Comparison of ENCODE assay signal across 8 cellular contexts in the genomic region with DNA sequence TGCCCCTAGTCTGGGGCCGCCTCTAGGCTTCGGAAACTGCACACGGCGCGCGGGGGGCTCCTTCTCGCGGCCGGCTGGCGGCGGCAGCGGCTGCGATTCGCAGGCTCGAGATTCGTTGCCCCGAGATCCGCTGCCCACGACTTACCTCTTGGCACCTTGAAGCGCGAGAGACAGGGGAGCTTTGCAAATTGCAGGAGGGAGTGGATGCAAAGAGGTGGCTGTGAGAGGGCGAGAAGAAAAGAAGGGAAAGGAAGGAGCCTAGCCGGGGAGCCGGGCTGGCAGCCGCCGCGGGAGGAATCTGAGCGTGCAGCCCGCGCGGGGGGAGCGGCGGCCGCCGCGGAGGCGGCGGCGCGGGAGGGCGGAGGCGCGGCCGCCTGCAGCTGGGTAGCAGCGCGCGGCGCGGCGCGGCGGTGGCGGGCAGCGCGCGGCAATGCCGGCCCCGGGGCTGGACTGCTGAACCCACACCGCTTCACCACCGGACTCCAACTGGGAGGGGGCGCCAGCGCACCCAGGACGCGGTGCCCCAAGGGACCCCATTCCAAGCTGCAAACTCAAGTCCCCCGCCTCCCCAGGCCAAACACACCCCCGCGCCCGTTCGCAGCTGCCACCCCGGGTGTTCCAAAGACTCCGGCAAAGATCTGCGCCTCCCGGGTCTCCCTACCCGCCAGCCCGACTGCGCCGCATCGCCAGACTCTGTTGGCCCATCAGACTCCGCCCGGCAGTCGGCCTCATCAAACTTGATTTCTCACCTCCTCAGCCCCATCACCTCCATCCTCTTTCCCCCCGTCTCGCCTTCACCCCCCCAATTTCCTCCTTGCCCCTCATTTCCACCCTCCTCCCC. TPM values are rescaled to one million over a fixed set of nuclear protein-coding genes. Genes with fewer than 3 reads are reported as not detected.
DNase-seq lines count a peak whose midpoint lies in the region; ATAC-seq and TF ChIP-seq lines count a peak whose summit lies in the region.

No MANE protein-coding gene starts in this region.

- H3K27ac Mint-ChIP-seq in activated naive CD4-positive, alpha-beta T cell treated with anti-CD3 and anti-CD28 coated beads, Interleukin-2, amount 50 U/mL, for 24 hours, result peak overlapping the region; percentile 91

- H3K36me3 ChIP-seq in BJ (ENCODE audit: control insufficient read depth, insufficient read depth, low read length), result no peaks in the 10 kb centered on the region
- H3K36me3 ChIP-seq in SJCRH30, result peaks cover 43% of the 10 kb centered on the region
- no peaks in the 10 kb centered on the region for H3K36me3 ChIP-seq in upper lobe of left lung

- H3K9me3 Mint-ChIP-seq in activated naive CD4-positive, alpha-beta T cell treated with anti-CD3 and anti-CD28 coated beads, Interleukin-2, amount 50 U/mL, for 24 hours, result no peaks in the 10 kb centered on the region

- peak overlapping the region; percentile 98 for H3K27ac ChIP-seq in SJCRH30
- H3K27ac ChIP-seq in upper lobe of left lung, result peak overlapping the region; percentile 72 to 89 (median 84)

- H3K27me3 ChIP-seq in BJ (ENCODE audit: control insufficient read depth, insufficient read depth, low read length), result no peaks in the 10 kb centered on the region
- no peaks in the 10 kb centered on the region for H3K27me3 ChIP-seq in SJCRH30
- peaks cover 0 to 20% (median 9%) of the 10 kb centered on the region in 4 donors for H3K27me3 ChIP-seq in upper lobe of left lung

- intact Hi-C loops in head of caudate nucleus (cut with DNase I), result loop anchor here (5.0 kb wide), 1 partner anchor 290 kb away; no protein-coding TSS in a partner anchor

- TF ChIP-seq EP300 in upper lobe of left lung (IDR thresholded peaks at IDR 0.05), result no peak

- H3K9me3 ChIP-seq in SJCRH30 (replicated peaks), result no peaks in the 10 kb centered on the region
- no peaks in the 10 kb centered on the region for H3K9me3 ChIP-seq in upper lobe of left lung

- DNase-seq in BJ (ENCODE audit: low read depth), result no peak
- DNase-seq in HFF-Myc (ENCODE audit: extremely low read depth, low read depth), result no peak
- peak; percentile 84 to 90 for DNase-seq in SJCRH30
- peak; percentile 33 to 86 (median 72) for DNase-seq in head of caudate nucleus
- DNase-seq in nucleus accumbens (lab: John Stamatoyannopoulos, UW), result peak in 41 of 56 donors; percentile 10 to 76 (median 58)
- peak; percentile 67 to 92 for DNase-seq in upper lobe of left lung
- no peak for DNase-seq in middle frontal gyrus (ENCODE audit: extremely low spot score, low spot score)

- H3K4me1 ChIP-seq in SJCRH30, result peaks cover 14% of the 10 kb centered on the region; the same call in 1 of the 2 replicates
- H3K4me1 ChIP-seq in upper lobe of left lung, result peaks cover 33 to 48% (median 42%) of the 10 kb centered on the region in 4 donors

- peaks cover 2% of the 10 kb centered on the region for H3K36me3 Mint-ChIP-seq in activated naive CD4-positive, alpha-beta T cell treated with anti-CD3 and anti-CD28 coated beads, Interleukin-2, amount 50 U/mL, for 24 hours

- peaks cover 45% of the 10 kb centered on the region for H3K4me1 Mint-ChIP-seq in activated naive CD4-positive, alpha-beta T cell treated with anti-CD3 and anti-CD28 coated beads, Interleukin-2, amount 50 U/mL, for 24 hours

- no peak for TF ChIP-seq POLR2A in upper lobe of left lung (IDR thresholded peaks at IDR 0.05)

- peak; percentile 60 for TF ChIP-seq CTCF in BJ (IDR thresholded peaks at IDR 0.05; ENCODE audit: insufficient read depth, low read depth, low read length)
- TF ChIP-seq CTCF in HFF-Myc (IDR thresholded peaks at IDR 0.05; ENCODE audit: low read depth, low read length, missing control alignments), result peak; percentile 11
- TF ChIP-seq CTCF in upper lobe of left lung (IDR thresholded peaks at IDR 0.05), result peak in 2 of 6 experiments; percentile 5 to 7

- CTCF ChIA-PET in BJ (lab: Yijun Ruan, JAX), result interaction anchor here (0.7 to 3.8 kb wide), 8 partner anchors 24 to 946 kb away, joined by 3 to 16 read pairs (median 4); no protein-coding TSS in a partner anchor

- POLR2A ChIA-PET in BJ (lab: Charles Lee), result no interaction called here

- peaks cover 18% of the 10 kb centered on the region for H3K27me3 Mint-ChIP-seq in activated naive CD4-positive, alpha-beta T cell treated with anti-CD3 and anti-CD28 coated beads, Interleukin-2, amount 50 U/mL, for 24 hours

- peak in 1 of 2 donors; percentile 74 for ATAC-seq in upper lobe of left lung (ENCODE audit: low FRiP score in 2 of 2)

- H3K4me3 ChIP-seq in BJ (ENCODE audit: low read depth, low read length) (peak overlapping the region; percentile 57), HFF-Myc (replicated peaks; ENCODE audit: low read depth, low read length) (peak overlapping the region; percentile 93), SJCRH30 (peak overlapping the region; percentile 97), upper lobe of left lung (peak overlapping the region; percentile 51 to 69 (median 60))

- 1 to 2% methylated on average over 41 to 47 of the region's 83 CpGs for WGBS in upper lobe of left lung, 2 donors

- peak overlapping the region; percentile 95 for H3K4me3 Mint-ChIP-seq in activated naive CD4-positive, alpha-beta T cell treated with anti-CD3 and anti-CD28 coated beads, Interleukin-2, amount 50 U/mL, for 24 hours

RNA-seq across cellular contexts. Expression of a gene that starts 44.2 kb away (rescaled TPM):
- 7.8 and 9.2 TPM in 2 replicates for polyA plus RNA-seq in BJ (2011; rRNA removed)
- 8.3 and 13.1 TPM in 2 replicates for polyA minus RNA-seq in BJ (2011; rRNA and poly(A)+ RNA removed)
- total RNA-seq in SJCRH30 (2014; rRNA removed; shearing (Covaris generic)), result 10.3 and 15.8 TPM in 2 replicates
- total RNA-seq in upper lobe of left lung, result 10 to 100 TPM in 2 of 6 donors, 1 to 10 TPM in 4; 6.4 to 45.1 (median 8.9) TPM

Comparison
In these comparisons a context has a peak if more than half of its experiments do, and no peak if none do; other contexts are left out.
1. DNase-seq: peak in SJCRH30 (2 of 2), head of caudate nucleus (42 of 42), nucleus accumbens (41 of 56) and upper lobe of left lung (2 of 2); none in BJ (single experiment), HFF-Myc (single experiment) and middle frontal gyrus (single experiment).
2. Peak in every context shown above with its lines, with median percentiles within 50 percentile points of each other: H3K4me3 ChIP-seq.